In the genomic region with DNA sequence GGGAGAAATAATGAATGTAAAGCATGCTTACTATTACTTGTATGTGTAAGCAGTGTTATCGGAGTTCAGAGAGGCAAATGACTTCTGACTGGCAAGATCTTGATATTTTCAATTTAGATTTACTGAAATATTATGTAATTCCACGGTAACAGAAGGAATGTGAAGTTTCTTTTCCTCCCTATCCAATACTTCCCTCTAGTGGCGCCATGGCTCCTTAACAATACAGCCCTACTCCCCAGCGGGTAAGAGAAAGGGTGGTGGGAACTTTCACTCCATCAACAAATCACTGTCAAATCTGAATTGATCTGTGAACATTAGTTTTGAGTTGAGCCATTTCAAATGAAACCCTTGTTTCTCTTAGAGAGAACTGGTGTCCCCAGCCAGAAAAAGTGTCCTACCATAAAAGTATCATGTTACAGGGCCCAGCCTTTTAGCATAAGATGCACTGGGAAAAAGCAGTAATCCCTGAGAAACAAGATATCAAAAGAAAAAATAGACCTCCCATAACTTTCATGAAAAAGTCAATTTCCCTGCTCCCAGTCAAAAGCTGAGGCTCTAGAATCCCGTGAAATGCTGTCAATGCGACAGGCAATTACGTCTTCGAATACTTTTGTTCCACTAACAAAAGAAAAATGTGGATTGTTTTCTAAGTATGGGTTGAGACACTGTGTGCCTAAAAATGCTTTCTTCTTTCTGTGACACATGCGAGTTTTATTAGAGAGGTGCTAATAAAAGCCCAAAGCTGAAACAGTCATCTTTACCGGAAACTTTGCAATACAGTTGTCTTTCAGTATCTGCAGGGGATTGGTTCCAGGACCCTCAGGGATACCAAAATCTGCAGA, we compare ENCODE assay signal across 8 cellular contexts. TPM values are rescaled to one million over a fixed set of nuclear protein-coding genes. Genes with fewer than 3 reads are reported as not detected.
DNase-seq lines count a peak whose midpoint lies in the region; ATAC-seq and TF ChIP-seq lines count a peak whose summit lies in the region.

No MANE protein-coding gene starts in this region.

- in situ Hi-C loops in brain microvascular endothelial cell (cut with HindIII; ENCODE audit: low pct_ligation_motif_present, low sequenced_read_pairs): no loop called here

- H3K9me3 Mint-ChIP-seq in activated T-helper 2 cell treated with anti-CD3 and anti-CD28 coated beads, Interferon-gamma antibody, Interleukin-2, Interleukin-4, amounts not matched to agents 10 μg/mL and 5 μg/mL and 100 μg/mL, durations not matched to agents 14 hours and 24 hours and 36 hours: no peaks in the 10 kb centered on the region

- no peaks in the 10 kb centered on the region for H3K4me1 Mint-ChIP-seq in activated T-helper 2 cell treated with anti-CD3 and anti-CD28 coated beads, Interferon-gamma antibody, Interleukin-2, Interleukin-4, amounts not matched to agents 10 μg/mL and 5 μg/mL and 100 μg/mL, durations not matched to agents 14 hours and 24 hours and 36 hours (ENCODE audit: low read depth)

- H3K27ac Mint-ChIP-seq in activated T-helper 2 cell treated with anti-CD3 and anti-CD28 coated beads, Interferon-gamma antibody, Interleukin-2, Interleukin-4, amounts not matched to agents 10 μg/mL and 5 μg/mL and 100 μg/mL, durations not matched to agents 14 hours and 24 hours and 36 hours: no peak overlapping the region

- intact Hi-C loops in activated T-helper 2 cell treated with anti-CD3 and anti-CD28 coated beads, Interferon-gamma antibody, Interleukin-2, Interleukin-4, amounts not matched to agents 10 μg/mL and 5 μg/mL and 100 μg/mL, durations not matched to agents 14 hours and 24 hours and 36 hours (cut with micrococcal nuclease): no loop called here

- H3K36me3 ChIP-seq in MG63: no peaks in the 10 kb centered on the region
- no peaks in the 10 kb centered on the region for H3K36me3 ChIP-seq in brain microvascular endothelial cell (replicated peaks)

- H3K27me3 ChIP-seq in MG63 (no peaks in the 10 kb centered on the region), brain microvascular endothelial cell (replicated peaks) (no peaks in the 10 kb centered on the region)

- ATAC-seq in left lobe of liver: peak; percentile 98
- no peak for ATAC-seq in HG03521 (IDR thresholded peaks at IDR 0.05; ENCODE audit: unreplicated experiment)

- peak; percentile 36 for DNase-seq in ELF-1 (ENCODE audit: low read depth, low spot score)
- DNase-seq in MG63: peak; percentile 23
- DNase-seq in brain microvascular endothelial cell: peak; percentile 37
- DNase-seq in left lobe of liver (ENCODE audit: low spot score): no peak
- DNase-seq in activated T-helper 2 cell treated with anti-CD3 and anti-CD28 coated beads, Interferon-gamma antibody, Interleukin-2, Interleukin-4, amounts not matched to agents 10 μg/mL and 5 μg/mL and 100 μg/mL, durations not matched to agents 14 hours and 24 hours and 36 hours (ENCODE audit: low spot score): no peak
- DNase-seq in effector CD8-positive, alpha-beta T cell (lab: John Stamatoyannopoulos, UW): no peak
- DNase-seq in activated naive CD4-positive, alpha-beta T cell treated with Interleukin-2 at 50 U/mL for 16 hours: no peak

- peaks cover 8% of the 10 kb centered on the region for H3K27me3 Mint-ChIP-seq in activated T-helper 2 cell treated with anti-CD3 and anti-CD28 coated beads, Interferon-gamma antibody, Interleukin-2, Interleukin-4, amounts not matched to agents 10 μg/mL and 5 μg/mL and 100 μg/mL, durations not matched to agents 14 hours and 24 hours and 36 hours (ENCODE audit: low read depth)

- no peaks in the 10 kb centered on the region for H3K9me3 ChIP-seq in MG63

- H3K4me3 Mint-ChIP-seq in activated T-helper 2 cell treated with anti-CD3 and anti-CD28 coated beads, Interferon-gamma antibody, Interleukin-2, Interleukin-4, amounts not matched to agents 10 μg/mL and 5 μg/mL and 100 μg/mL, durations not matched to agents 14 hours and 24 hours and 36 hours (ENCODE audit: low read depth): no peak overlapping the region

- TF ChIP-seq CTCF in brain microvascular endothelial cell (IDR thresholded peaks at IDR 0.05; ENCODE audit: low read depth, low read length, missing control alignments): peak; percentile 80

- no peaks in the 10 kb centered on the region for H3K36me3 Mint-ChIP-seq in activated T-helper 2 cell treated with anti-CD3 and anti-CD28 coated beads, Interferon-gamma antibody, Interleukin-2, Interleukin-4, amounts not matched to agents 10 μg/mL and 5 μg/mL and 100 μg/mL, durations not matched to agents 14 hours and 24 hours and 36 hours (ENCODE audit: low read depth)

- H3K27ac ChIP-seq in brain microvascular endothelial cell: no peak overlapping the region

- H3K4me3 ChIP-seq in MG63 (no peak overlapping the region), brain microvascular endothelial cell (ENCODE audit: low read depth, low read length) (no peak overlapping the region)

RNA-seq across cellular contexts. Expression of a gene that starts 12.9 kb away (rescaled TPM):
- 187 and 302 TPM in 2 replicates for total RNA-seq in MG63 (2014; rRNA removed; shearing (Covaris generic); ENCODE audit: low replicate concordance)
- total RNA-seq in left lobe of liver: 183 TPM
- total RNA-seq in activated T-helper 2 cell treated with anti-CD3 and anti-CD28 coated beads, Interferon-gamma antibody, Interleukin-2, Interleukin-4, amounts not matched to agents 10 μg/mL and 5 μg/mL and 100 μg/mL, durations not matched to agents 14 hours and 24 hours and 36 hours: 529 and 542 TPM in 2 replicates

RNA-seq across cellular contexts. Expression of a gene that starts 24.9 kb away (rescaled TPM):
- total RNA-seq in MG63 (2014; rRNA removed; shearing (Covaris generic); ENCODE audit: low replicate concordance): 37.5 and 50.4 TPM in 2 replicates
- 1.6 TPM for total RNA-seq in left lobe of liver
- total RNA-seq in activated T-helper 2 cell treated with anti-CD3 and anti-CD28 coated beads, Interferon-gamma antibody, Interleukin-2, Interleukin-4, amounts not matched to agents 10 μg/mL and 5 μg/mL and 100 μg/mL, durations not matched to agents 14 hours and 24 hours and 36 hours: 0.07 TPM in 1 of 2 replicates, not detected in the other

RNA-seq across cellular contexts. Expression of a gene that starts 53.9 kb away (rescaled TPM):
- 73.1 and 113 TPM in 2 replicates for total RNA-seq in MG63 (2014; rRNA removed; shearing (Covaris generic); ENCODE audit: low replicate concordance)
- 57.0 TPM for total RNA-seq in left lobe of liver
- total RNA-seq in activated T-helper 2 cell treated with anti-CD3 and anti-CD28 coated beads, Interferon-gamma antibody, Interleukin-2, Interleukin-4, amounts not matched to agents 10 μg/mL and 5 μg/mL and 100 μg/mL, durations not matched to agents 14 hours and 24 hours and 36 hours: 52.7 and 61.6 TPM in 2 replicates

Comparison
In these comparisons a context has a peak if more than half of its experiments do, and no peak if none do; other contexts are left out.
1. DNase-seq: peak in ELF-1 (single experiment), MG63 (single experiment) and brain microvascular endothelial cell (single experiment); none in left lobe of liver (single experiment), activated T-helper 2 cell treated with anti-CD3 and anti-CD28 coated beads, Interferon-gamma antibody, Interleukin-2, Interleukin-4, amounts not matched to agents 10 μg/mL and 5 μg/mL and 100 μg/mL, durations not matched to agents 14 hours and 24 hours and 36 hours (single experiment), effector CD8-positive, alpha-beta T cell (single experiment) and activated naive CD4-positive, alpha-beta T cell treated with Interleukin-2 at 50 U/mL for 16 hours (single experiment).
2. RNA of a gene that starts 24.9 kb away (total RNA-seq): 37.5 to 50.4 TPM in MG63; 1.6 TPM in left lobe of liver (single experiment) and 0.07 TPM in activated T-helper 2 cell treated with anti-CD3 and anti-CD28 coated beads, Interferon-gamma antibody, Interleukin-2, Interleukin-4, amounts not matched to agents 10 μg/mL and 5 μg/mL and 100 μg/mL, durations not matched to agents 14 hours and 24 hours and 36 hours; every median in the first group is over 10 times any median in the second.